ENCODE assay signal across 1 cellular context in the genomic region with DNA sequence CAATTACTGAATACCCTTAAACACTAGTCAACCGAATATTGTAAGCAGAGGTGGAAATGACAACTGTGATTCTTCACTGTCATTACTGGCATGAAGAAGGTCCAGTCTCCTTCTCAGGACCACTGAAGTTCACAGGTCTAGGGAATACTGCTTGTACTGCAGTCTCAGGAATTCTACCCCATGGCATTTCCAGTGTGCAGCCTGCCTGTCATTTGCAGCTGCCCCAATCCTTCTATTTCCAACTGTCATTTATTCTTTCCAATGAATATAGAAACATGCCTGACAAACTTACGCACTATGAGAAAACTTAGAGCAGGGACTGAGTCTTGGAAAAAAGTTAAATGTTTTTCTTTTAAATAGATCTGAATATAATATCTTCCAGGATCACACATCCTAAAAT.
TF ChIP-seq lines count a peak whose summit lies in the region.

No MANE protein-coding gene starts in this region.

TF ChIP-seq in IMR-90, 13 proteins besides CTCF, POLR2A, EP300 and RAD21 (continued from another document):
- TF ChIP-seq, protein P1, sequence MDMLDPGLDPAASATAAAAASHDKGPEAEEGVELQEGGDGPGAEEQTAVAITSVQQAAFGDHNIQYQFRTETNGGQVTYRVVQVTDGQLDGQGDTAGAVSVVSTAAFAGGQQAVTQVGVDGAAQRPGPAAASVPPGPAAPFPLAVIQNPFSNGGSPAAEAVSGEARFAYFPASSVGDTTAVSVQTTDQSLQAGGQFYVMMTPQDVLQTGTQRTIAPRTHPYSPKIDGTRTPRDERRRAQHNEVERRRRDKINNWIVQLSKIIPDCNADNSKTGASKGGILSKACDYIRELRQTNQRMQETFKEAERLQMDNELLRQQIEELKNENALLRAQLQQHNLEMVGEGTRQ (IDR thresholded peaks at IDR 0.05; ENCODE audit: low read depth, low read length) = no peak
- no peak for TF ChIP-seq CEBPB (IDR thresholded peaks at IDR 0.05; ENCODE audit: low read depth, low read length)
- TF ChIP-seq MAZ (IDR thresholded peaks at IDR 0.05; ENCODE audit: borderline replicate concordance, low read depth, low read length) = no peak
- TF ChIP-seq RCOR1 (IDR thresholded peaks at IDR 0.05; ENCODE audit: insufficient replicate concordance, low read length) = no peak
- no peak for TF ChIP-seq RFX5 (IDR thresholded peaks at IDR 0.05; ENCODE audit: low read depth, low read length)
- TF ChIP-seq FOS (IDR thresholded peaks at IDR 0.05; ENCODE audit: low read depth, low read length) = no peak
- no peak for TF ChIP-seq SMC3 (IDR thresholded peaks at IDR 0.05; ENCODE audit: low read depth, low read length)
- TF ChIP-seq ELK1 (IDR thresholded peaks at IDR 0.05; ENCODE audit: borderline replicate concordance, low read depth, low read length) = no peak
- no peak for TF ChIP-seq MAFK (IDR thresholded peaks at IDR 0.05; ENCODE audit: low read depth, low read length)
- TF ChIP-seq BHLHE40 (IDR thresholded peaks at IDR 0.05; ENCODE audit: low read depth, low read length) = no peak
- no peak for TF ChIP-seq MXI1 (IDR thresholded peaks at IDR 0.05; ENCODE audit: borderline replicate concordance, low read depth, low read length)
